In genomic region chr11:104073950-104074349, GRCh38 we compare ENCODE assay signal across 10 cellular contexts. TPM values are rescaled to one million over a fixed set of nuclear protein-coding genes. Genes with fewer than 3 reads are reported as not detected.
A peak's percentile ranks its signal among the peaks of the same experiment; 100 is the strongest.
DNase-seq lines count a peak whose midpoint lies in the region; ATAC-seq, FAIRE-seq and TF ChIP-seq lines count a peak whose summit lies in the region.
"Had no signal": no experiment of that assay in that cellular context is flagged by ENCODE, and none has a peak within 500 bp of the region (broad histone marks: within the 10 kb centered on the region; RNA-seq: fewer than 3 reads in every experiment).

No MANE protein-coding gene starts in this region.

- H3K9ac ChIP-seq in astrocyte (ENCODE audit: low read length): no peak overlapping the region

- no peak for FAIRE-seq in astrocyte (lab: Jason Lieb, UNC)

- no peak overlapping the region for H3K27ac Mint-ChIP-seq in astrocyte (ENCODE audit: unreplicated experiment)

- H3K27ac ChIP-seq in astrocyte (ENCODE audit: low read depth, low read length) (no peak overlapping the region), upper lobe of right lung (no peak overlapping the region), suprapubic skin (no peak overlapping the region)

- in situ Hi-C loops in Caki2 (cut with HindIII; ENCODE audit: low pct_unique_long_range_greater_than_20kb, low sequenced_read_pairs): no loop called here

- no peaks in the 10 kb centered on the region for H3K36me3 Mint-ChIP-seq in astrocyte (ENCODE audit: low read depth, unreplicated experiment)

- H3K9me3 ChIP-seq in astrocyte (ENCODE audit: insufficient read depth, low read depth, low read length): no peaks in the 10 kb centered on the region
- H3K9me3 ChIP-seq in upper lobe of right lung: no peaks in the 10 kb centered on the region
- no peaks in the 10 kb centered on the region for H3K9me3 ChIP-seq in suprapubic skin

- ATAC-seq in GM21423 (IDR thresholded peaks at IDR 0.05; ENCODE audit: unreplicated experiment): peak; percentile 89
- ATAC-seq in HG03558 (IDR thresholded peaks at IDR 0.05; ENCODE audit: extremely low read depth, unreplicated experiment): peak; percentile 82
- ATAC-seq in upper lobe of right lung: peak; percentile 78
- ATAC-seq in left lobe of liver: no peak

- no peak overlapping the region for H3K4me3 Mint-ChIP-seq in astrocyte (ENCODE audit: unreplicated experiment)

- peaks cover 2% of the 10 kb centered on the region for H3K9me3 Mint-ChIP-seq in astrocyte (ENCODE audit: unreplicated experiment)

- no peak for TF ChIP-seq POLR2A in suprapubic skin (IDR thresholded peaks at IDR 0.05)

- H3K4me1 Mint-ChIP-seq in astrocyte (ENCODE audit: low read depth, unreplicated experiment): peaks cover 4% of the 10 kb centered on the region

- H3K36me3 ChIP-seq in astrocyte (ENCODE audit: insufficient read depth, low read length): no peaks in the 10 kb centered on the region
- no peaks in the 10 kb centered on the region for H3K36me3 ChIP-seq in upper lobe of right lung
- no peaks in the 10 kb centered on the region for H3K36me3 ChIP-seq in suprapubic skin

- no peak overlapping the region for H2AFZ ChIP-seq in astrocyte (ENCODE audit: low read depth, low read length)

- 52% methylated on average over 3 of the region's 3 CpGs for WGBS in suprapubic skin

- TF ChIP-seq EP300 in suprapubic skin (IDR thresholded peaks at IDR 0.05): no peak

- TF ChIP-seq CTCF in astrocyte (IDR thresholded peaks at IDR 0.05; ENCODE audit: insufficient read depth, low read depth, low read length): no peak
- TF ChIP-seq CTCF in upper lobe of right lung (IDR thresholded peaks at IDR 0.05): no peak
- no peak for TF ChIP-seq CTCF in suprapubic skin (IDR thresholded peaks at IDR 0.05)

- H3K4me1 ChIP-seq in astrocyte (ENCODE audit: insufficient read depth, low read length) (no peaks in the 10 kb centered on the region), upper lobe of right lung (no peaks in the 10 kb centered on the region), suprapubic skin (no peaks in the 10 kb centered on the region)

- H3K27me3 ChIP-seq in astrocyte (ENCODE audit: insufficient read depth, low read length) (no peaks in the 10 kb centered on the region), upper lobe of right lung (no peaks in the 10 kb centered on the region), suprapubic skin (no peaks in the 10 kb centered on the region)

- DNase-seq in Caki2 (ENCODE audit: low read depth): peak; percentile 1
- peak; percentile 19 for DNase-seq in astrocyte (ENCODE audit: low read depth)
- no peak for DNase-seq in upper lobe of right lung
- DNase-seq in NCI-H2196 (lab: John Stamatoyannopoulos, UW; ENCODE audit: unreplicated experiment): no peak
- DNase-seq in left lobe of liver (ENCODE audit: low spot score): no peak
- DNase-seq in suprapubic skin (ENCODE audit: low spot score in 2 of 2): no peak

- no peaks in the 10 kb centered on the region for H4K20me1 ChIP-seq in astrocyte (ENCODE audit: insufficient read depth, low read length)

- no peak overlapping the region for H3K4me2 ChIP-seq in astrocyte (ENCODE audit: low read length)

- H3K27me3 Mint-ChIP-seq in astrocyte (ENCODE audit: low read depth, unreplicated experiment): no peaks in the 10 kb centered on the region

- intact Hi-C loops in upper lobe of right lung (cut with DNase I): no loop called here

- H3K4me3 ChIP-seq in astrocyte (ENCODE audit: insufficient read depth, low read depth, low read length): no peak overlapping the region
- no peak overlapping the region for H3K4me3 ChIP-seq in upper lobe of right lung
- no peak overlapping the region for H3K4me3 ChIP-seq in suprapubic skin

- no peaks in the 10 kb centered on the region for H3K79me2 ChIP-seq in astrocyte (ENCODE audit: insufficient read depth, low read length)

RNA-seq across cellular contexts. Expression of gene DDI1, which starts 37.5 kb away (rescaled TPM):
- not detected in 2 replicates for total RNA-seq in Caki2 (2014; rRNA removed; shearing (Covaris generic); ENCODE audit: low replicate concordance)
- not detected in 2 replicates for total RNA-seq in astrocyte
- not detected for total RNA-seq in upper lobe of right lung
- total RNA-seq in left lobe of liver: not detected
- total RNA-seq in suprapubic skin: not detected
- total RNA-seq: activated CD8-positive, alpha-beta memory T cell treated with anti-CD3 and anti-CD28 coated beads for 36 hours; urinary bladder had no signal

Comparison
In these comparisons a context has a peak if more than half of its experiments do, and no peak if none do; other contexts are left out.
1. DNase-seq: peak in Caki2 (single experiment) and astrocyte (single experiment); none in upper lobe of right lung (single experiment), NCI-H2196 (single experiment), left lobe of liver (single experiment) and suprapubic skin (0 of 2).